In the genomic region with DNA sequence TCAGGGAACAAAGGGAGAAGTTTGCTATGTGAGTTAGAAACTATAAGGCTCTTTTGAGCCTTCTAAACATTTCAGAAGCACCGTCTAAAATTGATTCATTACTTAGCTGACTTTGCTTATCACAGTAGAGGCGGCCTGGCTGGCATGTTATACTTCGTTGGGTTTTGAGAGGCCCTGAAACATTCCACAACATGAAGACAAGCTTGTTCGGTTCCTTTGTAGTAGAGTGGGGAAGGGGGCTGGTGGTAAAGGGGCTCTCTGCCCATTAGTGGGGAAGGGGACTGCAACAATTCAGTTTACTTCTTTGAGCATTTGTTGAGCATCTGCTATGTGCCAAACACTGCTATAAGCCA, we compare ENCODE assay signal across 18 cellular contexts. TPM values are rescaled to one million over a fixed set of nuclear protein-coding genes. Genes with fewer than 3 reads are reported as not detected.
DNase-seq lines count a peak whose midpoint lies in the region; ATAC-seq and TF ChIP-seq lines count a peak whose summit lies in the region.
"Had no signal": no experiment of that assay in that cellular context is flagged by ENCODE, and none has a peak within 500 bp of the region (broad histone marks: within the 10 kb centered on the region; RNA-seq: fewer than 3 reads in every experiment).

No MANE protein-coding gene starts in this region.

- H3K9me2 ChIP-seq in GM23338 (ENCODE audit: insufficient read depth): no peaks in the 10 kb centered on the region
- no peaks in the 10 kb centered on the region for H3K9me2 ChIP-seq in OCI-LY7 (ENCODE audit: insufficient read depth, low read length)

- no peaks in the 10 kb centered on the region for H3F3A ChIP-seq in GM23338 (replicated peaks; ENCODE audit: low read depth)

- CTCF ChIA-PET in OCI-LY7 (lab: Charles Lee; ENCODE audit: unreplicated experiment): no interaction called here

- peak overlapping the region; percentile 44; the same call in 1 of the 2 replicates for H2AFZ ChIP-seq in GM23338
- no peak overlapping the region for H2AFZ ChIP-seq in OCI-LY7 (ENCODE audit: low read length)

- intact Hi-C loops in OCI-LY7 (cut with micrococcal nuclease; ENCODE audit: unreplicated experiment): no loop called here
- intact Hi-C loops in left lung (cut with DNase I): no loop called here

- H3K4me3 Mint-ChIP-seq in GM23338: no peak overlapping the region
- H3K4me3 Mint-ChIP-seq: CD8-positive, alpha-beta T cell; naive thymus-derived CD8-positive, alpha-beta T cell had no signal

- H4K20me1 ChIP-seq in GM23338 (replicated peaks; ENCODE audit: insufficient read depth) (no peaks in the 10 kb centered on the region), OCI-LY7 (ENCODE audit: insufficient read depth, low read length) (no peaks in the 10 kb centered on the region)

- DNase-seq in GM23338 (ENCODE audit: low spot score): no peak
- DNase-seq in OCI-LY7 (ENCODE audit: low spot score): no peak
- no peak for DNase-seq in left lung
- no peak for DNase-seq in activated CD4-positive, alpha-beta T cell treated with anti-CD3 and anti-CD28 coated beads, Interleukin-2, amount 50 U/mL, for 48 hours
- no peak for DNase-seq in RKO (ENCODE audit: low spot score)
- no peak for DNase-seq in hypothalamus (lab: John Stamatoyannopoulos, UW)
- DNase-seq: activated gamma-delta T cell; CD8-positive, alpha-beta T cell; foreskin melanocyte; mesendoderm; naive thymus-derived CD8-positive, alpha-beta T cell; NCI-H1417 treated with DMSO at 0.1 percent for 48 hours; OCI-M1; SHP77; stimulated activated naive CD4-positive, alpha-beta T cell; transverse colon had no signal

- peaks cover 3% of the 10 kb centered on the region for H3K27me3 Mint-ChIP-seq in GM23338 (ENCODE audit: insufficient read depth, low read depth, poor library complexity)

- no peaks in the 10 kb centered on the region for H3K9me3 ChIP-seq in OCI-LY7 (ENCODE audit: low read length)
- H3K9me3 ChIP-seq in left lung: peaks cover 0 to 9% of the 10 kb centered on the region in 2 donors
- H3K9me3 ChIP-seq in stomach smooth muscle (ENCODE audit: control insufficient read depth in 2 of 2, low read length in 2 of 2): no peaks in the 10 kb centered on the region
- H3K9me3 ChIP-seq: transverse colon had no signal

- BruUV-seq in OCI-LY7 (replicated peaks; lab: Mats Ljungman, UMichigan): no TSS peak

- no peak overlapping the region for H3K9ac ChIP-seq in stomach smooth muscle (ENCODE audit: low read length in 2 of 2)

- peaks cover 56% of the 10 kb centered on the region for H3K4me1 Mint-ChIP-seq in GM23338

- H3K27ac Mint-ChIP-seq in GM23338: no peak overlapping the region
- H3K27ac Mint-ChIP-seq: CD8-positive, alpha-beta T cell had no signal

- H3K4me3 ChIP-seq in GM23338 (no peak overlapping the region), OCI-LY7 (ENCODE audit: low read depth, low read length, poor library complexity, severe bottlenecking) (no peak overlapping the region), left lung (no peak overlapping the region), stomach smooth muscle (ENCODE audit: low read length in 2 of 2) (no peak overlapping the region)
- H3K4me3 ChIP-seq: transverse colon had no signal

- H3K36me3 ChIP-seq in GM23338 (ENCODE audit: insufficient read depth): no peaks in the 10 kb centered on the region
- no peaks in the 10 kb centered on the region; the same call in 1 of the 2 replicates for H3K36me3 ChIP-seq in OCI-LY7 (ENCODE audit: insufficient read depth, low read length)
- H3K36me3 ChIP-seq in left lung: peaks cover 0 to 13% of the 10 kb centered on the region in 2 donors
- H3K36me3 ChIP-seq in stomach smooth muscle (ENCODE audit: control insufficient read depth in 2 of 2, insufficient read depth in 2 of 2, low read length in 2 of 2): peaks cover 0 to under 1% of the 10 kb centered on the region in 2 donors

- H3K27ac ChIP-seq in GM23338 (ENCODE audit: low read depth): no peak overlapping the region
- no peak overlapping the region for H3K27ac ChIP-seq in OCI-LY7 (ENCODE audit: low read depth, low read length, poor library complexity, severe bottlenecking)
- H3K27ac ChIP-seq in left lung: peak overlapping the region in 1 of 2 donors; percentile 42
- peak overlapping the region; percentile 53 for H3K27ac ChIP-seq in stomach smooth muscle (ENCODE audit: low read length)
- H3K27ac ChIP-seq: transverse colon had no signal

- no peak for ATAC-seq in GM23338
- peak; percentile 15 for ATAC-seq in left lung
- ATAC-seq: CD8-positive, alpha-beta T cell; HCT116; naive thymus-derived CD8-positive, alpha-beta T cell had no signal

- H3K36me3 Mint-ChIP-seq in GM23338 (ENCODE audit: low read depth): no peaks in the 10 kb centered on the region; the same call in 2 of the 3 replicates

- H3K4me1 ChIP-seq in GM23338 (ENCODE audit: insufficient read depth) (peaks cover 48% of the 10 kb centered on the region), OCI-LY7 (ENCODE audit: insufficient read depth, low read length, poor library complexity, severe bottlenecking) (peaks cover 9% of the 10 kb centered on the region), left lung (peaks cover 0 to 12% of the 10 kb centered on the region in 2 donors), stomach smooth muscle (ENCODE audit: control insufficient read depth, insufficient read depth, low read length) (no peaks in the 10 kb centered on the region)

- POLR2A ChIA-PET in OCI-LY7 (lab: Charles Lee): interaction anchor here (1.6 kb wide), 1 partner anchor 10 kb away, joined by 7 read pairs; no protein-coding TSS in a partner anchor

- no peak overlapping the region for H3K4me2 ChIP-seq in GM23338
- H3K4me2 ChIP-seq in OCI-LY7 (ENCODE audit: low read length): peak overlapping the region; percentile 9; the same call in 1 of the 2 replicates

- peaks cover 3% of the 10 kb centered on the region; the same call in 1 of the 3 replicates for H3K9me3 Mint-ChIP-seq in GM23338

- no peak for TF ChIP-seq CTCF in GM23338 (conservative IDR thresholded peaks at IDR 0.05; ENCODE audit: low read depth in 2 of 2)
- TF ChIP-seq CTCF in OCI-LY7 (conservative IDR thresholded peaks at IDR 0.05; ENCODE audit: low read length): no peak
- TF ChIP-seq CTCF in left lung (IDR thresholded peaks at IDR 0.05): no peak

- no peaks in the 10 kb centered on the region for H3K79me2 ChIP-seq in GM23338 (replicated peaks; ENCODE audit: insufficient read depth)
- H3K79me2 ChIP-seq in OCI-LY7 (ENCODE audit: insufficient read depth, low read depth, low read length): peaks cover 14% of the 10 kb centered on the region; the same call in 1 of the 2 replicates

- H3K27me3 ChIP-seq in GM23338 (ENCODE audit: insufficient read depth): no peaks in the 10 kb centered on the region
- no peaks in the 10 kb centered on the region for H3K27me3 ChIP-seq in left lung
- no peaks in the 10 kb centered on the region for H3K27me3 ChIP-seq in stomach smooth muscle (ENCODE audit: control insufficient read depth in 1 of 2, insufficient read depth in 2 of 2, low read length in 2 of 2)
- H3K27me3 ChIP-seq: transverse colon had no signal

TF ChIP-seq in GM23338, 12 proteins besides CTCF, POLR2A, EP300 and RAD21 (continues in another document):
- no peak for TF ChIP-seq EZH2phosphoT487 (IDR thresholded peaks at IDR 0.05; ENCODE audit: unreplicated experiment)
- no peak for TF ChIP-seq STAT1 (IDR thresholded peaks at IDR 0.05; ENCODE audit: unreplicated experiment)
- TF ChIP-seq ZNF331 (CRISPR knock-in tag; IDR thresholded peaks at IDR 0.05; ENCODE audit: low read depth): no peak
- TF ChIP-seq, protein P1, sequence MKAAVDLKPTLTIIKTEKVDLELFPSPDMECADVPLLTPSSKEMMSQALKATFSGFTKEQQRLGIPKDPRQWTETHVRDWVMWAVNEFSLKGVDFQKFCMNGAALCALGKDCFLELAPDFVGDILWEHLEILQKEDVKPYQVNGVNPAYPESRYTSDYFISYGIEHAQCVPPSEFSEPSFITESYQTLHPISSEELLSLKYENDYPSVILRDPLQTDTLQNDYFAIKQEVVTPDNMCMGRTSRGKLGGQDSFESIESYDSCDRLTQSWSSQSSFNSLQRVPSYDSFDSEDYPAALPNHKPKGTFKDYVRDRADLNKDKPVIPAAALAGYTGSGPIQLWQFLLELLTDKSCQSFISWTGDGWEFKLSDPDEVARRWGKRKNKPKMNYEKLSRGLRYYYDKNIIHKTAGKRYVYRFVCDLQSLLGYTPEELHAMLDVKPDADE (IDR thresholded peaks at IDR 0.05): no peak
- TF ChIP-seq CREB1 (CRISPR knock-in tag; IDR thresholded peaks at IDR 0.05; ENCODE audit: low read depth): no peak
- no peak for TF ChIP-seq NANOG (IDR thresholded peaks at IDR 0.05; ENCODE audit: borderline replicate concordance)

RNA-seq across cellular contexts. Expression of gene ZBTB38, which starts 23.7 kb away (rescaled TPM):
- total RNA-seq in GM23338 (2014; rRNA removed; shearing (Covaris generic)): 11.5 and 12.4 TPM in 2 replicates
- polyA plus RNA-seq in GM23338 (2016; fragmentation: Nextera tagmentation; extraction: Ambion mirVana): 5.9 and 8.7 TPM in 2 replicates
- total RNA-seq in OCI-LY7 (2014; rRNA removed; shearing (Covaris generic)): 7.6 and 8.4 TPM in 2 replicates
- total RNA-seq in OCI-LY7 (2022) (12.4 and 16.6 TPM in 2 replicates), left lung (10 to 100 TPM; 84.0 to 91.4 TPM)
